ENCODE assay signal across 9 cellular contexts in the genomic region with DNA sequence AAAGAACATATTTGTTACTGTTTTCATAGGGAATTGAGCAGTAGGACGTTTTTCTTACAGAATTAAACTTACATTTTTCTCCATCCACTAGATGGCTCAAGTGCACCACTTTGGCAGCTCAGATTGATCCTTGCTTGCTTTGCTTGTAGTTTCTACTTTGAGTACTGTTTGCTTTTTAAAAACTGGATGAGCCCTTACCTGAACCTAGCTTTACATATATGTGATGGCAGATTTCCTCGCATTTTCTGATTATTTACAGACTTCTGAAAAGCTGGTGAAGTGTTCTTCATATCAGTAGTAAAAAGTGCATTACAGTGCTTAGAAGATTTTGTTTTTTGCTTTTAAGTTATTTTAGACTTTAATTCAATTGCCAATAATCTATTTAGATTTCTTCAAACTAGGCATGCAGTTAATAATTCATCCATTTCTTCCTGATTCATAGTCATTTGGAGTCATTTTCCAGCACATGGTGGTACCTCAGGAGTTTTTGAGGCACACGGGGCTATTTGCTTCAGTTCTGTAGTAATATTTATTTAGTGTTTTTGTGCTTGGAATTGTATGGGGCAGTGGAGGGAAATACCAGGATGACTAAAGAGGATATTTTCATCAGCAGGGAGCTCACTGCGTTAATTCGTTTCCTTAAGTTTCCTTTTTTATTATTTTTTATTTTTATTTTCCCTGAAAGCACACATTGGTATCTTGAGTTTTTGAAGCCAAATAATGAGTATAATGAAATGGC. TPM values are rescaled to one million over a fixed set of nuclear protein-coding genes. Genes with fewer than 3 reads are reported as not detected.
DNase-seq lines count a peak whose midpoint lies in the region; ATAC-seq, FAIRE-seq and TF ChIP-seq lines count a peak whose summit lies in the region.
"Had no signal": no experiment of that assay in that cellular context is flagged by ENCODE, and none has a peak within 500 bp of the region (broad histone marks: within the 10 kb centered on the region; RNA-seq: fewer than 3 reads in every experiment).

No MANE protein-coding gene starts in this region.

- BruUV-seq in PC-9 (replicated peaks; lab: Mats Ljungman, UMichigan), result no TSS peak
- BruUV-seq in mammary epithelial cell (replicated peaks; lab: Mats Ljungman, UMichigan), result no TSS peak

- dilution Hi-C loops in mammary epithelial cell (cut with HindIII; ENCODE audit: low sequenced_read_pairs), result no loop called here

- CTCF ChIA-PET in PC-9 (lab: Charles Lee) (interaction anchor here (0.6 to 1.6 kb wide), 6 partner anchors 48 to 295 kb away, joined by 3 to 13 read pairs (median 4); no protein-coding TSS in a partner anchor), mammary epithelial cell (lab: Charles Lee; ENCODE audit: low non-redundant PET) (interaction anchor here (0.7 to 1.2 kb wide), 4 partner anchors 80 to 375 kb away, joined by 3 to 14 read pairs (median 7); no protein-coding TSS in a partner anchor)

- H3K27me3 ChIP-seq in PC-9 (ENCODE audit: insufficient read depth, low read depth) (no peaks in the 10 kb centered on the region), mammary epithelial cell (ENCODE audit: insufficient read depth, low read length) (no peaks in the 10 kb centered on the region)
- H3K27me3 ChIP-seq: BLaER1 treated with 17β-estradiol and CSF1 and Interleukin-3, amounts not matched to agents 10 nM and 100 nM had no signal

- H3K79me2 ChIP-seq in PC-9 (ENCODE audit: low read depth), result peaks cover 28% of the 10 kb centered on the region
- H3K79me2 ChIP-seq in mammary epithelial cell (ENCODE audit: insufficient read depth, low read length), result peaks cover 51% of the 10 kb centered on the region

- 49% methylated on average over 5 of the region's 5 CpGs for WGBS in mammary epithelial cell (ENCODE audit: low coverage, missing lambda C conversion rate)

- peak; percentile 39 for DNase-seq in NCI-H1436 (lab: John Stamatoyannopoulos, UW)
- no peak for DNase-seq in NCI-H1436 treated with DMSO at 0.1 percent for 48 hours (lab: John Stamatoyannopoulos, UW)
- DNase-seq in HuH-7 (ENCODE audit: low spot score), result peak; percentile 15
- peak; percentile 28 to 42 for DNase-seq in PC-9
- peak; percentile 60 for DNase-seq in mammary epithelial cell
- DNase-seq in kidney, result no peak
- peak; percentile 14 for DNase-seq in stimulated activated naive CD8-positive, alpha-beta T cell treated with anti-CD3 and anti-CD28 coated beads, Interleukin-15, Interleukin-2, amounts not matched to agents 100 U/mL and 50 U/mL, for 24 hours
- DNase-seq in NCI-H1930 (lab: John Stamatoyannopoulos, UW), result no peak

- POLR2A ChIA-PET in PC-9 (lab: Charles Lee; ENCODE audit: unreplicated experiment), result no interaction called here

- intact Hi-C loops in PC-9 (cut with micrococcal nuclease; ENCODE audit: unreplicated experiment) (loop anchor here (1.0 to 5.0 kb wide), 4 partner anchors 56 to 293 kb away; a partner anchor contains a TSS), mammary epithelial cell (cut with micrococcal nuclease) (loop anchor here (1.0 to 5.0 kb wide), 6 partner anchors 53 to 293 kb away; a partner anchor contains a TSS), kidney (cut with DNase I) (no loop called here)

- FAIRE-seq in kidney (lab: Jason Lieb, UNC), result peak; percentile 96

- no peaks in the 10 kb centered on the region; the same call in 1 of the 2 replicates for H3K9me2 ChIP-seq in PC-9 (ENCODE audit: insufficient read depth)

- H3K9me3 ChIP-seq in PC-9 (ENCODE audit: insufficient read depth, low read depth) (no peaks in the 10 kb centered on the region), mammary epithelial cell (replicated peaks; ENCODE audit: insufficient read depth, low read length) (no peaks in the 10 kb centered on the region), kidney (ENCODE audit: control insufficient read depth in 1 of 2, low read length in 2 of 2) (no peaks in the 10 kb centered on the region)
- H3K9me3 ChIP-seq: BLaER1 treated with 17β-estradiol and CSF1 and Interleukin-3, amounts not matched to agents 10 nM and 100 nM had no signal

- H2AFZ ChIP-seq in PC-9 (no peak overlapping the region), mammary epithelial cell (ENCODE audit: low read depth, low read length) (no peak overlapping the region)

- H3F3A ChIP-seq in PC-9 (ENCODE audit: insufficient read depth, low read depth), result 0 out of 2 replicates have a peak, but pooled peaks cover 4% of the 10 kb centered on the region

- ATAC-seq in stimulated activated naive CD8-positive, alpha-beta T cell treated with anti-CD3 and anti-CD28 coated beads, Interleukin-15, Interleukin-2, amounts not matched to agents 100 U/mL and 50 U/mL, for 24 hours, result no peak

- H3K9ac ChIP-seq in mammary epithelial cell (ENCODE audit: insufficient read depth, low read length) (no peak overlapping the region), kidney (ENCODE audit: low read length in 2 of 2) (no peak overlapping the region)
- H3K9ac ChIP-seq: BLaER1 treated with 17β-estradiol and CSF1 and Interleukin-3, amounts not matched to agents 10 nM and 100 nM had no signal

- H3K4me1 ChIP-seq in PC-9 (replicated peaks; ENCODE audit: insufficient read depth) (peaks cover 7% of the 10 kb centered on the region; the same call in 1 of the 2 replicates), mammary epithelial cell (ENCODE audit: insufficient read depth, low read length) (peaks cover 21% of the 10 kb centered on the region), kidney (ENCODE audit: control insufficient read depth in 1 of 2, insufficient read depth in 1 of 2, low read depth in 1 of 2, low read length in 2 of 2) (peaks cover 2 to 17% of the 10 kb centered on the region in 2 donors)

- no peak overlapping the region for H3K4me3 ChIP-seq in PC-9
- H3K4me3 ChIP-seq in mammary epithelial cell (replicated peaks in 1 of 3; ENCODE audit: insufficient read depth in 1 of 3, low read depth in 2 of 3, low read length in 3 of 3), result no peak overlapping the region
- H3K4me3 ChIP-seq in kidney (ENCODE audit: low read length in 2 of 2), result no peak overlapping the region
- H3K4me3 ChIP-seq: BLaER1 treated with 17β-estradiol and CSF1 and Interleukin-3, amounts not matched to agents 10 nM and 100 nM had no signal

- H3K36me3 ChIP-seq in PC-9 (ENCODE audit: low read depth), result no peaks in the 10 kb centered on the region
- H3K36me3 ChIP-seq in mammary epithelial cell (ENCODE audit: insufficient read depth, low read length), result no peaks in the 10 kb centered on the region
- H3K36me3 ChIP-seq in kidney (ENCODE audit: control insufficient read depth in 1 of 2, insufficient read depth in 2 of 2, low read length in 2 of 2), result no peaks in the 10 kb centered on the region
- H3K36me3 ChIP-seq: BLaER1 treated with 17β-estradiol and CSF1 and Interleukin-3, amounts not matched to agents 10 nM and 100 nM had no signal

- in situ Hi-C loops in mammary epithelial cell (cut with MboI; ENCODE audit: low sequenced_read_pairs in 2 of 2), result loop anchor here (5.0 to 25.0 kb wide), 3 partner anchors 141 to 294 kb away; no protein-coding TSS in a partner anchor

- H3K4me2 ChIP-seq in PC-9 (no peak overlapping the region), mammary epithelial cell (ENCODE audit: insufficient read depth, low read depth, low read length) (peak overlapping the region; percentile 55)

- H4K20me1 ChIP-seq in PC-9 (ENCODE audit: insufficient read depth) (peaks cover 46% of the 10 kb centered on the region), mammary epithelial cell (ENCODE audit: insufficient read depth, low read length) (no peaks in the 10 kb centered on the region)

- no peak overlapping the region for H3K27ac ChIP-seq in PC-9
- peak overlapping the region; percentile 36 for H3K27ac ChIP-seq in mammary epithelial cell (ENCODE audit: insufficient read depth, low read depth, low read length)
- H3K27ac ChIP-seq in kidney (ENCODE audit: low read depth in 2 of 2, low read length in 2 of 2), result no peak overlapping the region
- H3K27ac ChIP-seq: BLaER1 treated with 17β-estradiol and CSF1 and Interleukin-3, amounts not matched to agents 10 nM and 100 nM had no signal

- TF ChIP-seq CTCF in PC-9 (conservative IDR thresholded peaks at IDR 0.05), result peak; percentile 83
- peak; percentile 64 to 77 for TF ChIP-seq CTCF in mammary epithelial cell (conservative IDR thresholded peaks at IDR 0.05 in 1 of 2, IDR thresholded peaks at IDR 0.05 in 1 of 2; ENCODE audit: extremely low read depth in 1 of 2, insufficient read depth in 1 of 2, low read depth in 1 of 2, low read length in 2 of 2)
- peak; percentile 72 for TF ChIP-seq CTCF in kidney (IDR thresholded peaks at IDR 0.05; ENCODE audit: borderline replicate concordance, extremely low read depth, insufficient read depth)

RNA-seq across cellular contexts. Expression of a gene that starts 57.3 kb away (rescaled TPM):
- total RNA-seq in PC-9 (2021) (67.5 and 72.1 TPM in 2 replicates), mammary epithelial cell (10 to 100 TPM; 38.6 to 50.8 TPM), kidney (36.7 TPM)
- polyA plus RNA-seq in mammary epithelial cell (19.2 TPM), kidney (ENCODE audit: insufficient read depth, low read depth, low replicate concordance) (17.0 TPM)
- polyA minus RNA-seq in mammary epithelial cell, result 38.3 TPM

Comparison
In these comparisons a context has a peak if more than half of its experiments do, and no peak if none do; other contexts are left out.
1. DNase-seq: peak in NCI-H1436 (single experiment), HuH-7 (single experiment), PC-9 (2 of 2), mammary epithelial cell (single experiment) and stimulated activated naive CD8-positive, alpha-beta T cell treated with anti-CD3 and anti-CD28 coated beads, Interleukin-15, Interleukin-2, amounts not matched to agents 100 U/mL and 50 U/mL, for 24 hours (single experiment); none in NCI-H1436 treated with DMSO at 0.1 percent for 48 hours (single experiment), kidney (single experiment) and NCI-H1930 (0 of 2).
2. Peak in every context shown above with its lines, with median percentiles within 50 percentile points of each other: CTCF ChIP-seq.